19 cellular contexts compared by ENCODE assay signal in the genomic region with DNA sequence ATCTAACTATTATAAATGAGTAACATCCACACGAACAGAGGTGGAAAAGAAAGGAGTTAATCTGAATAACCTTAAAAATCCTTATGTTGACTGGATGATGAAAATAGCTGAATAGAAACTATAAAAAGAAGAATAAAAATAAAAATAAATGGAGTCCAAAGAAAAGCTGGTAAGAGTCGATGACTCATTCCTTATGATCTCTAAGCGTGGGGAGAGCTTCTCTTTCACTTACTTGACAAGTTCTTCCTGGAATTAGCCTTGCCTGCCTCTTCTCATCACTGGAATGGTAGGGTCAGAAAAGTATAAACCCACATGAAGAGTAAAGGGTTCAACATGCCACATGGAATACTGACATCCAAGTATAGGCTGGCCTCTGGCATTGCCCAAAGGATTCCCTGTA.
DNase-seq lines count a peak whose midpoint lies in the region; ATAC-seq and TF ChIP-seq lines count a peak whose summit lies in the region.
"Had no signal": no experiment of that assay in that cellular context is flagged by ENCODE, and none has a peak within 500 bp of the region (broad histone marks: within the 10 kb centered on the region; RNA-seq: fewer than 3 reads in every experiment).

No MANE protein-coding gene starts in this region.

- H3K27ac ChIP-seq in IMR-90 (ENCODE audit: insufficient read depth, low read length) (peak overlapping the region; percentile 10; the same call in 1 of the 2 replicates), foreskin keratinocyte (no peak overlapping the region)
- H3K27ac ChIP-seq: parathyroid adenoma had no signal

- H3K27me3 ChIP-seq in IMR-90 (ENCODE audit: control insufficient read depth, insufficient read depth, low read length), result no peaks in the 10 kb centered on the region
- no peaks in the 10 kb centered on the region for H3K27me3 ChIP-seq in foreskin keratinocyte

- H3K4me2 ChIP-seq in IMR-90 (ENCODE audit: low read depth, low read length), result no peak overlapping the region; the same call in 1 of the 2 replicates

- TF ChIP-seq CTCF in AG09309 (IDR thresholded peaks at IDR 0.05; ENCODE audit: control insufficient read depth, insufficient read depth, low read depth, low read length, missing control alignments), result no peak
- no peak for TF ChIP-seq CTCF in IMR-90 (conservative IDR thresholded peaks at IDR 0.05; ENCODE audit: low read depth, low read length)
- no peak for TF ChIP-seq CTCF in astrocyte of the spinal cord (IDR thresholded peaks at IDR 0.05; ENCODE audit: low read depth, low read length)
- no peak for TF ChIP-seq CTCF in foreskin keratinocyte (conservative IDR thresholded peaks at IDR 0.05)

- H2AK9ac ChIP-seq in IMR-90 (replicated peaks; ENCODE audit: low read depth, low read length, poor library complexity), result no peak overlapping the region

- WGBS in IMR-90 (ENCODE audit: extremely low coverage in 2 of 2, insufficient read length in 1 of 2), 2 experiments, result no CpG with 5 or more reads among the region's 3 CpGs

- ATAC-seq in IMR-90 (ENCODE audit: low read depth), result peak; percentile 74
- peak; percentile 51 for ATAC-seq in foreskin keratinocyte
- no peak for ATAC-seq in GM21515 (IDR thresholded peaks at IDR 0.05; ENCODE audit: unreplicated experiment)
- ATAC-seq: activated CD4-positive, CD25-positive, alpha-beta regulatory T cell treated with anti-CD3 and anti-CD28 coated beads, Interleukin-2, amount 50 U/mL, for 24 hours had no signal

- peak overlapping the region; percentile 40; the same call in 1 of the 2 replicates for H3K18ac ChIP-seq in IMR-90 (ENCODE audit: low read depth, low read length)

- peak overlapping the region; percentile 81 for H3K14ac ChIP-seq in IMR-90 (replicated peaks; ENCODE audit: low read depth, low read length)

- POLR2A ChIA-PET in IMR-90 (lab: Charles Lee; ENCODE audit: unreplicated experiment), result no interaction called here

- peak overlapping the region; percentile 94 for H2BK120ac ChIP-seq in IMR-90 (ENCODE audit: low read depth, low read length)

- DNase-seq in AG09309 (ENCODE audit: low read depth), result peak; percentile 16
- DNase-seq in IMR-90, result peak; percentile 79
- peak; percentile 56 for DNase-seq in astrocyte of the spinal cord (ENCODE audit: low read depth, low spot score)
- peak in 1 of 2 donors; percentile 51 for DNase-seq in foreskin keratinocyte
- no peak for DNase-seq in stimulated activated CD4-positive, alpha-beta T cell treated with anti-CD3 and anti-CD28 coated beads, Interleukin-15, amount 100 ng/mL, for 24 hours
- no peak for DNase-seq in activated CD4-positive, alpha-beta T cell treated with anti-CD3 and anti-CD28 coated beads for 48 hours
- DNase-seq in SW480 (ENCODE audit: low spot score), result no peak
- DNase-seq: activated gamma-delta T cell; amniotic stem cell; CD8-positive, alpha-beta memory T cell; H9; NCI-H1092; NCI-H2107; NCI-H526; SHP77; stimulated activated CD4-positive, alpha-beta T cell treated with anti-CD3 and anti-CD28 coated beads, Interleukin-4, amount 100 ng/mL, for 1 hour had no signal

- peak overlapping the region; percentile 87 for H2AK5ac ChIP-seq in IMR-90 (ENCODE audit: low read depth, low read length)

- no peak overlapping the region for H3K9ac ChIP-seq in IMR-90 (ENCODE audit: low read depth, low read length)
- H3K9ac ChIP-seq: parathyroid adenoma had no signal

- H4K5ac ChIP-seq in IMR-90 (ENCODE audit: low read depth, low read length), result peak overlapping the region; percentile 25; the same call in 1 of the 2 replicates

- peak overlapping the region; percentile 84; the same call in 1 of the 2 replicates for H3K4ac ChIP-seq in IMR-90 (ENCODE audit: low read depth, low read length)

- no TSS peak for BruUV-seq in IMR-90 (replicated peaks; lab: Mats Ljungman, UMichigan)

- no peak overlapping the region for H3K56ac ChIP-seq in IMR-90 (ENCODE audit: extremely low read depth, insufficient read depth, low read length)

- H3K9me1 ChIP-seq in IMR-90 (ENCODE audit: insufficient read depth, low read length), result no peaks in the 10 kb centered on the region

- H3K4me1 ChIP-seq in IMR-90 (ENCODE audit: control insufficient read depth, insufficient read depth, low read length), result peaks cover 7% of the 10 kb centered on the region; the same call in 1 of the 2 replicates
- peaks cover 5% of the 10 kb centered on the region for H3K4me1 ChIP-seq in foreskin keratinocyte
- H3K4me1 ChIP-seq: parathyroid adenoma had no signal

- peak overlapping the region; percentile 85 for H3K23ac ChIP-seq in IMR-90 (ENCODE audit: low read depth, low read length)

- peak overlapping the region; percentile 82 for H2AFZ ChIP-seq in IMR-90 (replicated peaks; ENCODE audit: low read length, poor library complexity)
- H2AFZ ChIP-seq: parathyroid adenoma had no signal

- TF ChIP-seq POLR2A in IMR-90 (IDR thresholded peaks at IDR 0.05; ENCODE audit: low read depth, low read length), result no peak

- TF ChIP-seq RAD21 in IMR-90 (IDR thresholded peaks at IDR 0.05; ENCODE audit: low read length), result no peak

- no peak overlapping the region for H3K4me3 ChIP-seq in AG09309 (ENCODE audit: control insufficient read depth, low read depth, low read length)
- no peak overlapping the region for H3K4me3 ChIP-seq in IMR-90 (ENCODE audit: insufficient read depth, low read depth, low read length)
- H3K4me3 ChIP-seq in astrocyte of the spinal cord (ENCODE audit: low read depth, low read length), result no peak overlapping the region

- H4K20me1 ChIP-seq in IMR-90 (ENCODE audit: insufficient read depth, low read length), result no peaks in the 10 kb centered on the region

- CTCF ChIA-PET in IMR-90 (lab: Yijun Ruan, JAX), result interaction anchor here (1.0 kb wide), 2 partner anchors 9 to 13 kb away, joined by 3 read pairs; no protein-coding TSS in a partner anchor

- H4K8ac ChIP-seq in IMR-90 (ENCODE audit: low read depth in 2 of 2, low read length in 2 of 2), result peak overlapping the region in 1 of 2 experiments; percentile 81; a peak in 2 of 4 replicates

- dilution Hi-C loops in IMR-90 (cut with HindIII; ENCODE audit: low sequenced_read_pairs, unreplicated experiment), result no loop called here

- H2BK5ac ChIP-seq in IMR-90 (ENCODE audit: low read depth, low read length, poor library complexity, severe bottlenecking), result peak overlapping the region; percentile 82

- peak overlapping the region; percentile 87; the same call in 1 of the 3 replicates for H2BK15ac ChIP-seq in IMR-90 (ENCODE audit: low read depth, low read length)

- peak overlapping the region; percentile 93; the same call in 1 of the 2 replicates for H2BK20ac ChIP-seq in IMR-90 (ENCODE audit: low read depth, low read length)

- no peaks in the 10 kb centered on the region for H3K9me3 ChIP-seq in IMR-90 (ENCODE audit: control insufficient read depth, insufficient read depth, low read length)

- in situ Hi-C loops in IMR-90 (cut with MboI; ENCODE audit: low sequenced_read_pairs) (no loop called here), astrocyte of the spinal cord (cut with HindIII; ENCODE audit: low sequenced_read_pairs) (no loop called here)

- intact Hi-C loops in IMR-90 (cut with micrococcal nuclease), result no loop called here

- no peaks in the 10 kb centered on the region for H3K36me3 ChIP-seq in IMR-90 (ENCODE audit: control insufficient read depth, insufficient read depth, low read length)

- H3K79me1 ChIP-seq in IMR-90 (ENCODE audit: low read depth in 1 of 2, low read length in 2 of 2), result no peaks in the 10 kb centered on the region

- peak overlapping the region; percentile 57; the same call in 1 of the 2 replicates for H4K91ac ChIP-seq in IMR-90 (ENCODE audit: insufficient read depth, low read depth, low read length)

TF ChIP-seq in IMR-90, 13 proteins besides CTCF, POLR2A, EP300 and RAD21:
- TF ChIP-seq MXI1 (IDR thresholded peaks at IDR 0.05; ENCODE audit: borderline replicate concordance, low read depth, low read length) (no peak), MAZ (IDR thresholded peaks at IDR 0.05; ENCODE audit: borderline replicate concordance, low read depth, low read length) (no peak), FOS (IDR thresholded peaks at IDR 0.05; ENCODE audit: low read depth, low read length) (peak; percentile 79; the same call in 1 of the 2 replicates)

Comparison
In these comparisons a context has a peak if more than half of its experiments do, and no peak if none do; other contexts are left out.
1. DNase-seq: peak in AG09309 (single experiment), IMR-90 (single experiment) and astrocyte of the spinal cord (single experiment); none in stimulated activated CD4-positive, alpha-beta T cell treated with anti-CD3 and anti-CD28 coated beads, Interleukin-15, amount 100 ng/mL, for 24 hours (single experiment), activated CD4-positive, alpha-beta T cell treated with anti-CD3 and anti-CD28 coated beads for 48 hours (single experiment) and SW480 (single experiment).